Comparison of ENCODE assay signal across 17 cellular contexts in the genomic region with DNA sequence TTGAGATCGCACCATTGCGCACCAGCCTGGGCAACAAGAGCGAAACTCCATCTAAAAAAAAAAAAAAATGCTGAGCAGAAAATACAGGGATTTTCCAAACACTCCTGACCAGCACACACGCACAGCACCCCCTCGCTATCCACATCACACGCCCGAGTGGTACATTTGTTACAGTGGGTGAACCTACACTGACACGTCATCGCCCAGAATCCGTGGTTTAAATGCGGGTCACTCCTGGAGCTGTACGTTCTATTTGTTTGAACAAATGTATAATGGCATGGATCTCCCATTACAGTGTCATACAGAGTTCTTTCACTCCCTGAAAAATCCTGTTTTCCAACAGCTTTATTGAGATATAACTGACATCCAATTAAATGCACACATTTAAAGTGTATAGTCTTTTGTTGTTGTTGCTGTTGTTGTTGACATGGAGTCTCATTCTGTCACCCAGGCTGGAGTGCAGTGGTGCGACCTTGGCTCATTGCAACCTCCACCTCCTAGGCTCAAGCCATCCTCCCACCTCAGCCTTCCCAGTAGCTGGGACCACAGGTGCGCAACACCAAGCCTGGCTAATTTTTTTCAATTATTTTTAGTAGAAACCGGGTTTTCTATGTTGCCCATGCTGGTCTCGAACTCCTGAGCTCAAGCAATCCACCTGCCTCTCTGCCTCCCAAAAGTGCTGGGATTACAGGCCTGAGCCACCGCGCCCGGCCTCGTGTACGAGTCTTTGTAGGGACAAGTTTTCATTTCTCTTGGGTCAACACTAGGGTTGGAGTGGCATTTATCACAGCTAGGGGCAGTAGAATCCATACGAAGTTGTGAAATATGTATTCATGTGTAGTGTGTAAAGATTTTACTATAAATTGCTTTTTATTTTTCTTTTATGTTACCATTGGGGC. TPM values are rescaled to one million over a fixed set of nuclear protein-coding genes. Genes with fewer than 3 reads are reported as not detected.
DNase-seq lines count a peak whose midpoint lies in the region; ATAC-seq and TF ChIP-seq lines count a peak whose summit lies in the region.
"Had no signal": no experiment of that assay in that cellular context is flagged by ENCODE, and none has a peak within 500 bp of the region (broad histone marks: within the 10 kb centered on the region; RNA-seq: fewer than 3 reads in every experiment).

No MANE protein-coding gene starts in this region.

- peaks cover 1% of the 10 kb centered on the region for H4K20me1 ChIP-seq in neural progenitor cell (ENCODE audit: low read depth)

- no peaks in the 10 kb centered on the region for H3K9me3 ChIP-seq in neural progenitor cell (ENCODE audit: low read depth)
- H3K9me3 ChIP-seq: esophagus squamous epithelium, thoracic aorta had no signal

- H3K27me3 Mint-ChIP-seq in neural progenitor cell (ENCODE audit: insufficient read depth, low read depth), result peaks cover 7% of the 10 kb centered on the region

- peaks cover 11% of the 10 kb centered on the region for H3F3A ChIP-seq in neural progenitor cell (ENCODE audit: low read depth)

- no peak overlapping the region for H3K4me3 Mint-ChIP-seq in neural progenitor cell

- H3K36me3 ChIP-seq in neural progenitor cell, result no peaks in the 10 kb centered on the region
- H3K36me3 ChIP-seq: esophagus squamous epithelium, thoracic aorta had no signal

- no peak for ATAC-seq in GM21717 (IDR thresholded peaks at IDR 0.05; ENCODE audit: unreplicated experiment)
- ATAC-seq: Right ventricle myocardium inferior had no signal

- H3K27ac Mint-ChIP-seq in neural progenitor cell, result peak overlapping the region; percentile 63

- peaks cover 5% of the 10 kb centered on the region for H3K79me2 ChIP-seq in neural progenitor cell (ENCODE audit: low read depth)

- H3K4me1 Mint-ChIP-seq in neural progenitor cell, result peaks cover 16% of the 10 kb centered on the region

- no peak overlapping the region for H3K27ac ChIP-seq in neural progenitor cell
- H3K27ac ChIP-seq: thoracic aorta had no signal

- no peaks in the 10 kb centered on the region for H3K36me3 Mint-ChIP-seq in neural progenitor cell

- in situ Hi-C loops in astrocyte of the cerebellum (cut with HindIII; ENCODE audit: low sequenced_read_pairs), result no loop called here

- 0 out of 2 replicates have a peak, but pooled peaks have one; percentile 9 for TF ChIP-seq CTCF in LNCaP clone FGC (IDR thresholded peaks at IDR 0.05; ENCODE audit: control insufficient read depth, extremely low read depth, insufficient read depth)
- TF ChIP-seq CTCF in astrocyte of the cerebellum (IDR thresholded peaks at IDR 0.05; ENCODE audit: low read depth, low read length, missing control alignments), result peak; percentile 6
- TF ChIP-seq CTCF in neural progenitor cell (IDR thresholded peaks at IDR 0.05), result no peak

- no peak overlapping the region for H3K9ac ChIP-seq in neural progenitor cell

- H3K9me3 Mint-ChIP-seq in neural progenitor cell, result no peaks in the 10 kb centered on the region

- H3K4me3 ChIP-seq in LNCaP clone FGC (ENCODE audit: low read depth, low read length) (no peak overlapping the region), astrocyte of the cerebellum (ENCODE audit: low read depth, low read length) (no peak overlapping the region), neural progenitor cell (no peak overlapping the region)
- H3K4me3 ChIP-seq: esophagus squamous epithelium, thoracic aorta had no signal

- H3K27me3 ChIP-seq in neural progenitor cell, result no peaks in the 10 kb centered on the region
- H3K27me3 ChIP-seq: esophagus squamous epithelium had no signal

- peaks cover 6% of the 10 kb centered on the region for H3K4me1 ChIP-seq in neural progenitor cell

- H3K4me2 ChIP-seq in neural progenitor cell, result no peak overlapping the region

- H2AFZ ChIP-seq in neural progenitor cell (replicated peaks), result no peak overlapping the region

- peak; percentile 20 for DNase-seq in DMS53 (lab: John Stamatoyannopoulos, UW)
- DNase-seq in DMS53 treated with DMSO at 0.1 percent for 48 hours (lab: John Stamatoyannopoulos, UW; ENCODE audit: unreplicated experiment), result no peak
- no peak for DNase-seq in LNCaP clone FGC (ENCODE audit: low read depth)
- no peak for DNase-seq in astrocyte of the cerebellum (ENCODE audit: low read depth)
- DNase-seq in neural progenitor cell (ENCODE audit: low spot score), result no peak
- DNase-seq in globus pallidus (ENCODE audit: low spot score), result no peak
- no peak for DNase-seq in cerebellar cortex (ENCODE audit: low spot score)
- DNase-seq: 8988T; activated naive CD4-positive, alpha-beta T cell; central memory CD4-positive, alpha-beta T cell; esophagus squamous epithelium; NCI-H1436; NCI-H524 treated with DMSO at 0.1 percent for 48 hours had no signal

RNA-seq across cellular contexts. Expression of gene CARHSP1, which starts 4.4 kb away (rescaled TPM):
- 115 and 269 TPM in 2 replicates for total RNA-seq in neural progenitor cell (ENCODE audit: low replicate concordance)

RNA-seq across cellular contexts. Expression of gene LITAFD, which starts 8.9 kb away (rescaled TPM):
- total RNA-seq in neural progenitor cell (ENCODE audit: low replicate concordance), result not detected in 2 replicates
- total RNA-seq: activated CD8-positive, alpha-beta memory T cell treated with anti-CD3 and anti-CD28 coated beads for 36 hours; esophagus squamous epithelium; Right ventricle myocardium inferior; thoracic aorta had no signal
